8 cellular contexts compared by ENCODE assay signal in the genomic region with DNA sequence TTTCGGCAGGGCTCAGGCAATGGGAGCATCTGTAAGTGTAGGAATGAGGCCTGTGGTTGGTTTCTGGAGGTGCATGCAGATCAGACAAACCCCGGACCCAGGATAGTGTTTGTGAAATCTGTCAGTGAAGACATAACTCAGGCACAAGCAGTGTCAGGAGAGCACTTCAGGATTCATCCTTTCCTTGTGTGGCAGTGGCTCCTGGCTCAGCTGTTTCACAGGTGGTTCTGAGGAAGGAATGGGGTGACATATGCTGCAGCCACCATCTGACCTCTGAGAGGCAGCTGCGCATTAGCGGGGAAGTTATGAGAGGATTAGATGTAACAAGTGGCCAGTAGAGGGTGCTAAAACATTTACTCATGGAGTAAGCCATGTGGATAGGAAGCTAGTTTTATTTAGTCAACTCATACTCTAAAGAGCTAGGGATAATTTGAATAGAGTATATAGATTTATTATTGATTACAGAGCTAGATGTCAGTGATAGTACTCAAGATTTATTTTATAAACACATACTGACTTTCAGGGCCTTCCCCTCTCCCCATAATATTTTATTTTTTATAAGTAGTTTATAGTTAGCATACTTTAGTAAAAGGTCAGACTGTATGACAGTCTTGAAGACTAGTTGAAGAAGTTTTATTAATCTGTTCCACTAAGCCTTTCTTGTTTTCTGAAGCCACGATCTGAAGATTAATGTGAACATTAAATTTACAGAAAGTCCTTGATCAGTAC. TPM values are rescaled to one million over a fixed set of nuclear protein-coding genes. Genes with fewer than 3 reads are reported as not detected.
DNase-seq lines count a peak whose midpoint lies in the region; ATAC-seq, FAIRE-seq and TF ChIP-seq lines count a peak whose summit lies in the region.

No MANE protein-coding gene starts in this region.

- no peak overlapping the region for H3K4me3 ChIP-seq in AG09309 (ENCODE audit: control insufficient read depth, low read depth, low read length)

- DNase-seq in AG09309 (ENCODE audit: low read depth) = peak; percentile 71
- no peak for DNase-seq in GM18507 (ENCODE audit: extremely low spot score, insufficient read length, low read depth)
- peak; percentile 50 to 94 (median 84) for DNase-seq in NCI-H1417 (lab: John Stamatoyannopoulos, UW)
- peak; percentile 81 for DNase-seq in SK-N-DZ (ENCODE audit: low spot score)
- peak; percentile 34 for DNase-seq in brain pericyte (ENCODE audit: low read depth, low spot score)
- peak; percentile 62 for DNase-seq in iPS-NIHi11 (ENCODE audit: low spot score)
- DNase-seq in smooth muscle cell of the brain vasculature (ENCODE audit: low read depth, low spot score) = peak; percentile 55

- peak; percentile 67 for FAIRE-seq in GM18507 (lab: Jason Lieb, UNC)

- peak; percentile 66 for TF ChIP-seq CTCF in AG09309 (IDR thresholded peaks at IDR 0.05; ENCODE audit: control insufficient read depth, insufficient read depth, low read depth, low read length, missing control alignments)

- ATAC-seq in HG02884 (IDR thresholded peaks at IDR 0.05; ENCODE audit: unreplicated experiment) = peak; percentile 99

RNA-seq across cellular contexts. Expression of a gene that starts 28.4 kb away (rescaled TPM):
- polyA plus RNA-seq in SK-N-DZ (2014; cell fraction: cytosol; rRNA removed) = 84.4 and 89.5 TPM in 2 replicates
- polyA plus RNA-seq in SK-N-DZ (2014; cell fraction: nucleus; rRNA removed) = 52.0 and 89.0 TPM in 2 replicates
